ENCODE assay signal across 31 cellular contexts in genomic region chr7:52708846-52709245, GRCh38.
"Had no signal": no experiment of that assay in that cellular context is flagged by ENCODE, and none has a peak within 500 bp of the region (broad histone marks: within the 10 kb centered on the region; RNA-seq: fewer than 3 reads in every experiment).

No MANE protein-coding gene starts in this region.

- H3K9me3 ChIP-seq: pancreas, psoas muscle, vagina had no signal

- H3K27me3 ChIP-seq: ascending aorta, dorsolateral prefrontal cortex, gastrocnemius medialis, left lung, pancreas, sigmoid colon, vagina had no signal

- H3K36me3 ChIP-seq: ascending aorta, gastrocnemius medialis, left lung, lower lobe of right lung, pancreas, sigmoid colon, vagina had no signal

- H3K4me3 ChIP-seq: ascending aorta, coronary artery, dorsolateral prefrontal cortex, gastrocnemius medialis, left lung, lower lobe of right lung, pancreas, psoas muscle, sigmoid colon, vagina had no signal

- ATAC-seq: gastrocnemius medialis; left lung; lower lobe of right lung; naive thymus-derived CD8-positive, alpha-beta T cell; pancreas; psoas muscle; stimulated activated memory B cell treated with anti-CD40 and anti-IgM and Interleukin-4, amounts not matched to agents 10 μg/mL and 1 μg/mL and 100 μg/mL, for 72 hours; stimulated activated naive CD8-positive, alpha-beta T cell treated with anti-CD3 and anti-CD28 coated beads, Interleukin-15, amount 100 ng/mL, for 72 hours; WTC11 had no signal

- DNase-seq: activated CD4-positive, alpha-beta memory T cell treated with anti-CD3 and anti-CD28 coated beads, Interleukin-2, amount 10 ng/mL, durations not matched to agents 7 days and 5 days; activated CD4-positive, alpha-beta T cell treated with anti-CD3 and anti-CD28 coated beads for 1 hour; activated CD4-positive, alpha-beta T cell treated with anti-CD3 and anti-CD28 coated beads, Interleukin-2, amount 10 ng/mL, durations not matched to agents 7 days and 5 days; activated CD8-positive, alpha-beta memory T cell treated with anti-CD3 and anti-CD28 coated beads, Interleukin-2, amount 50 U/mL, for 48 hours; activated gamma-delta T cell; activated naive CD4-positive, alpha-beta T cell treated with anti-CD3 and anti-CD28 coated beads, Interleukin-2, amount 10 ng/mL, durations not matched to agents 7 days and 5 days; activated naive CD8-positive, alpha-beta T cell treated with anti-CD3 and anti-CD28 coated beads, Interleukin-2, amount 10 ng/mL, durations not matched to agents 7 days and 5 days; activated T-cell treated with anti-CD3 and anti-CD28 coated beads, Interleukin-2, amount 50 U/mL, for 24 hours; dorsolateral prefrontal cortex; effector memory CD4-positive, alpha-beta T cell; gastrocnemius medialis; glutamatergic neuron; left lung; lower lobe of right lung; mesenchymal stem cell; naive thymus-derived CD8-positive, alpha-beta T cell; nucleus accumbens; pancreas; psoas muscle; sigmoid colon; small intestine; stimulated activated CD4-positive, alpha-beta T cell treated with anti-CD3 and anti-CD28 coated beads, Interleukin-1b, Interleukin-23, amount 100 ng/mL, for 48 hours; stimulated activated CD4-positive, alpha-beta T cell treated with anti-CD3 and anti-CD28 coated beads, Interleukin-4, amount 100 ng/mL, for 4 hours; stimulated activated CD8-positive, alpha-beta memory T cell treated with anti-CD3 and anti-CD28 coated beads, Interleukin-4, amount 100 ng/mL, for 48 hours; stimulated activated naive CD8-positive, alpha-beta T cell treated with anti-CD3 and anti-CD28 coated beads, Interleukin-15, amount 100 ng/mL, for 72 hours; substantia nigra had no signal

- H3K4me1 ChIP-seq: ascending aorta, gastrocnemius medialis, left lung, lower lobe of right lung, pancreas, psoas muscle, sigmoid colon, vagina had no signal

- H3K27ac ChIP-seq: ascending aorta, coronary artery, dorsolateral prefrontal cortex, gastrocnemius medialis, left lung, lower lobe of right lung, pancreas, psoas muscle, sigmoid colon, vagina had no signal
